1 cellular context compared by ENCODE assay signal in genomic region chrX:136064661-136065043, GRCh38.
TF ChIP-seq lines count a peak whose summit lies in the region.

No MANE protein-coding gene starts in this region.

TF ChIP-seq in HEK293, 187 proteins besides CTCF, POLR2A, EP300 and RAD21 (continued from another document):
- no peak for TF ChIP-seq ZBTB49 (tag by site-specific recombination; IDR thresholded peaks at IDR 0.05; ENCODE audit: low read depth)
- no peak for TF ChIP-seq SP7 (tag by site-specific recombination; IDR thresholded peaks at IDR 0.05)
- no peak for TF ChIP-seq ZNF830 (tag by site-specific recombination; IDR thresholded peaks at IDR 0.05; ENCODE audit: low read depth)
- no peak for TF ChIP-seq ZNF571 (tag by site-specific recombination; IDR thresholded peaks at IDR 0.05)
- TF ChIP-seq ZSCAN23 (tag by site-specific recombination; IDR thresholded peaks at IDR 0.05), result no peak
- no peak for TF ChIP-seq ZNF19 (tag by site-specific recombination; IDR thresholded peaks at IDR 0.05; ENCODE audit: low read depth)
- TF ChIP-seq YY1 (tag by site-specific recombination; IDR thresholded peaks at IDR 0.05), result no peak
- no peak for TF ChIP-seq ZNF837 (tag by site-specific recombination; IDR thresholded peaks at IDR 0.05)
